In genomic region chr11:128324531-128325141, GRCh38 we compare ENCODE assay signal across 10 cellular contexts.
DNase-seq lines count a peak whose midpoint lies in the region; ATAC-seq and TF ChIP-seq lines count a peak whose summit lies in the region.
"Had no signal": no experiment of that assay in that cellular context is flagged by ENCODE, and none has a peak within 500 bp of the region (broad histone marks: within the 10 kb centered on the region; RNA-seq: fewer than 3 reads in every experiment).

No MANE protein-coding gene starts in this region.

- peaks cover 2% of the 10 kb centered on the region for H3K27me3 Mint-ChIP-seq in GM23338 (ENCODE audit: insufficient read depth, low read depth, poor library complexity)

- ATAC-seq in GM23338 (no peak), HG03457 (IDR thresholded peaks at IDR 0.05; ENCODE audit: unreplicated experiment) (no peak)

- no peaks in the 10 kb centered on the region for H3K79me2 ChIP-seq in GM23338 (replicated peaks; ENCODE audit: insufficient read depth)

- no peaks in the 10 kb centered on the region for H4K20me1 ChIP-seq in GM23338 (replicated peaks; ENCODE audit: insufficient read depth)

- H3K4me3 ChIP-seq in GM23338 (no peak overlapping the region), dorsolateral prefrontal cortex (no peak overlapping the region)
- H3K4me3 ChIP-seq: lung had no signal

- H3K27ac ChIP-seq in GM23338 (ENCODE audit: low read depth) (no peak overlapping the region), dorsolateral prefrontal cortex (no peak overlapping the region)

- no peak for DNase-seq in GM23338 (ENCODE audit: low spot score)
- peak; percentile 50 to 70 for DNase-seq in activated CD8-positive, alpha-beta memory T cell treated with anti-CD3 and anti-CD28 coated beads for 1 hour (ENCODE audit: extremely low read depth in 1 of 2, low read depth in 1 of 2)
- DNase-seq in effector CD8-positive, alpha-beta T cell (lab: John Stamatoyannopoulos, UW), result peak; percentile 53
- peak; percentile 70 for DNase-seq in stimulated activated CD8-positive, alpha-beta memory T cell treated with anti-CD3 and anti-CD28 coated beads, Interleukin-12 subunit alpha, Interleukin-12 subunit beta, amount 100 ng/mL, for 1 hour (ENCODE audit: low read depth)
- no peak for DNase-seq in dorsolateral prefrontal cortex
- no peak for DNase-seq in foreskin melanocyte
- no peak for DNase-seq in Ammon's horn (ENCODE audit: low spot score)
- DNase-seq: NCI-H2171 treated with DMSO at 0.1 percent for 48 hours had no signal

- H2AFZ ChIP-seq in GM23338, result peak overlapping the region; percentile 63

- no peak overlapping the region for H3K27ac Mint-ChIP-seq in GM23338

- intact Hi-C loops in dorsolateral prefrontal cortex (cut with DNase I), result no loop called here

- no peaks in the 10 kb centered on the region for H3K9me3 Mint-ChIP-seq in GM23338

- H3K4me2 ChIP-seq in GM23338, result no peak overlapping the region

- no peaks in the 10 kb centered on the region for H3K4me1 ChIP-seq in GM23338 (ENCODE audit: insufficient read depth)

- no peaks in the 10 kb centered on the region for H3K36me3 ChIP-seq in GM23338 (ENCODE audit: insufficient read depth)

- H3F3A ChIP-seq in GM23338 (replicated peaks; ENCODE audit: low read depth), result no peaks in the 10 kb centered on the region

- no peaks in the 10 kb centered on the region for H3K4me1 Mint-ChIP-seq in GM23338

- H3K36me3 Mint-ChIP-seq in GM23338 (ENCODE audit: low read depth), result no peaks in the 10 kb centered on the region

- H3K9me2 ChIP-seq in GM23338 (ENCODE audit: insufficient read depth), result no peaks in the 10 kb centered on the region

- TF ChIP-seq CTCF in GM23338 (conservative IDR thresholded peaks at IDR 0.05; ENCODE audit: low read depth in 2 of 2) (no peak), dorsolateral prefrontal cortex (IDR thresholded peaks at IDR 0.05 in 54 of 56, conservative IDR thresholded peaks at IDR 0.05 in 2 of 56; ENCODE audit: low read depth in 1 of 56, partially characterized antibody in 56 of 56) (no peak)

- H3K4me3 Mint-ChIP-seq in GM23338, result no peak overlapping the region

- H3K27me3 ChIP-seq in GM23338 (ENCODE audit: insufficient read depth) (no peaks in the 10 kb centered on the region), dorsolateral prefrontal cortex (peaks cover 0 to 5% (median 0%) of the 10 kb centered on the region in 45 donors)

TF ChIP-seq in GM23338, 12 proteins besides CTCF, POLR2A, EP300 and RAD21:
- no peak for TF ChIP-seq REST (IDR thresholded peaks at IDR 0.05; ENCODE audit: unreplicated experiment)
- no peak for TF ChIP-seq JUNB (IDR thresholded peaks at IDR 0.05; ENCODE audit: unreplicated experiment)
- no peak for TF ChIP-seq ETS1 (IDR thresholded peaks at IDR 0.05)
- no peak for TF ChIP-seq CREB1 (CRISPR knock-in tag; IDR thresholded peaks at IDR 0.05; ENCODE audit: low read depth)
- no peak for TF ChIP-seq EZH2phosphoT487 (IDR thresholded peaks at IDR 0.05; ENCODE audit: unreplicated experiment)
- no peak for TF ChIP-seq ZNF331 (CRISPR knock-in tag; IDR thresholded peaks at IDR 0.05; ENCODE audit: low read depth)
- TF ChIP-seq EZH2 (IDR thresholded peaks at IDR 0.05; ENCODE audit: low read depth, unreplicated experiment), result no peak
- no peak for TF ChIP-seq ZNF462 (CRISPR knock-in tag; IDR thresholded peaks at IDR 0.05)
- TF ChIP-seq ZNF114 (CRISPR knock-in tag; IDR thresholded peaks at IDR 0.05), result no peak

Comparison
In these comparisons a context has a peak if more than half of its experiments do, and no peak if none do; other contexts are left out.
1. DNase-seq: peak in activated CD8-positive, alpha-beta memory T cell treated with anti-CD3 and anti-CD28 coated beads for 1 hour (2 of 2), effector CD8-positive, alpha-beta T cell (single experiment) and stimulated activated CD8-positive, alpha-beta memory T cell treated with anti-CD3 and anti-CD28 coated beads, Interleukin-12 subunit alpha, Interleukin-12 subunit beta, amount 100 ng/mL, for 1 hour (single experiment); none in GM23338 (single experiment), dorsolateral prefrontal cortex (0 of 10), foreskin melanocyte (single experiment) and Ammon's horn (single experiment).